18 cellular contexts compared by ENCODE assay signal in the genomic region with DNA sequence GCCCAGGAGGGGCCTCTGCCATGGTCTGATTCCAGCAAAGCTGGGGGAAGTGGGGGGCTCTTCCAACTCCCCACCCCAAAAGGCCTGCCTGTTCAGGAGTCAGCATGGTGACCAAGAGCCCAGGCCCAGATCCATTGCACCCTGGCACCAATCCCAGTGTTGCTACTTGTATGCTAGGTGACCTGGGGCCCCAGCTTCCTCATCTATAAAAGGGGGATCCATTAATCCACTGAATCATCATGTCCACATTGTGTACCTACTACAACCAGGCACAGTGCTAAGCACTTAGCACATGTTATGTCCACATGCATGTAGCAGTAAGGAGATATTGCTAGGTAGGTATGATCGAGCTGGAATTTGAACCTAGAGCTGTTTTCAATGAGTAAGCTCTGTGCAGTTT. TPM values are rescaled to one million over a fixed set of nuclear protein-coding genes. Genes with fewer than 3 reads are reported as not detected.
DNase-seq lines count a peak whose midpoint lies in the region; TF ChIP-seq lines count a peak whose summit lies in the region.
"Had no signal": no experiment of that assay in that cellular context is flagged by ENCODE, and none has a peak within 500 bp of the region (broad histone marks: within the 10 kb centered on the region; RNA-seq: fewer than 3 reads in every experiment).

No MANE protein-coding gene starts in this region.

- H3K79me2 ChIP-seq in Loucy (ENCODE audit: insufficient read depth, low read length): no peaks in the 10 kb centered on the region

- H3K4me3 Mint-ChIP-seq in activated CD4-positive, alpha-beta memory T cell treated with anti-CD3 and anti-CD28 coated beads for 36 hours: no peak overlapping the region
- no peak overlapping the region for H3K4me3 Mint-ChIP-seq in activated CD4-positive, alpha-beta memory T cell treated with anti-CD3 and anti-CD28 coated beads, Interleukin-2, amount 10 ng/mL, durations not matched to agents 7 days and 5 days
- H3K4me3 Mint-ChIP-seq in MCF 10A (ENCODE audit: unreplicated experiment): no peak overlapping the region
- H3K4me3 Mint-ChIP-seq: memory B cell had no signal

- peaks cover 35% of the 10 kb centered on the region for H3K27me3 Mint-ChIP-seq in activated CD4-positive, alpha-beta memory T cell treated with anti-CD3 and anti-CD28 coated beads for 36 hours
- peaks cover 65% of the 10 kb centered on the region for H3K27me3 Mint-ChIP-seq in activated CD4-positive, alpha-beta memory T cell treated with anti-CD3 and anti-CD28 coated beads, Interleukin-2, amount 10 ng/mL, durations not matched to agents 7 days and 5 days
- H3K27me3 Mint-ChIP-seq in MCF 10A (ENCODE audit: insufficient read depth, unreplicated experiment): no peaks in the 10 kb centered on the region

- intact Hi-C loops in activated CD4-positive, alpha-beta memory T cell treated with anti-CD3 and anti-CD28 coated beads for 36 hours (cut with micrococcal nuclease): no loop called here
- intact Hi-C loops in MCF 10A (cut with micrococcal nuclease): loop anchor here (5.0 kb wide), 1 partner anchor 183 kb away; the partner anchor contains the start of gene RCE1

- H3K4me3 ChIP-seq in Loucy (ENCODE audit: low read length, poor library complexity, severe bottlenecking) (peak overlapping the region; percentile 53), skeletal muscle satellite cell (ENCODE audit: low read length) (no peak overlapping the region)
- H3K4me3 ChIP-seq: gastroesophageal sphincter had no signal

- H3K9me3 ChIP-seq in Loucy (ENCODE audit: insufficient read depth, low read depth, low read length) (no peaks in the 10 kb centered on the region), skeletal muscle satellite cell (replicated peaks; ENCODE audit: low read length) (no peaks in the 10 kb centered on the region)
- H3K9me3 ChIP-seq: gastroesophageal sphincter had no signal

- CTCF ChIA-PET in activated CD4-positive, alpha-beta memory T cell treated with anti-CD3 and anti-CD28 coated beads for 36 hours (lab: Charles Lee): interaction anchor here (0.8 kb wide), 1 partner anchor 9 kb away, joined by 3 read pairs; no protein-coding TSS in a partner anchor
- CTCF ChIA-PET in activated CD4-positive, alpha-beta memory T cell treated with anti-CD3 and anti-CD28 coated beads, Interleukin-2, amount 10 ng/mL, durations not matched to agents 7 days and 5 days (lab: Charles Lee): no interaction called here
- CTCF ChIA-PET in MCF 10A (lab: Yijun Ruan, JAX): interaction anchor here (0.6 to 1.5 kb wide), 5 partner anchors 19 to 188 kb away, joined by 3 to 7 read pairs (median 3); partner anchors contain the start of gene RCE1

- H2AFZ ChIP-seq in Loucy (ENCODE audit: low read length): no peak overlapping the region

- H3K36me3 Mint-ChIP-seq in activated CD4-positive, alpha-beta memory T cell treated with anti-CD3 and anti-CD28 coated beads for 36 hours: no peaks in the 10 kb centered on the region
- H3K36me3 Mint-ChIP-seq in activated CD4-positive, alpha-beta memory T cell treated with anti-CD3 and anti-CD28 coated beads, Interleukin-2, amount 10 ng/mL, durations not matched to agents 7 days and 5 days (ENCODE audit: low read depth): no peaks in the 10 kb centered on the region
- H3K36me3 Mint-ChIP-seq in MCF 10A (ENCODE audit: insufficient read depth, unreplicated experiment): no peaks in the 10 kb centered on the region

- no peaks in the 10 kb centered on the region for H3F3A ChIP-seq in Loucy (ENCODE audit: low read depth)

- H3K4me1 ChIP-seq in Loucy (ENCODE audit: insufficient read depth, low read length, poor library complexity, severe bottlenecking) (peaks cover 37% of the 10 kb centered on the region), skeletal muscle satellite cell (ENCODE audit: control insufficient read depth, insufficient read depth, low read length) (peaks cover 34% of the 10 kb centered on the region)

- H3K4me2 ChIP-seq in Loucy (ENCODE audit: low read depth, low read length, poor library complexity, severe bottlenecking): peak overlapping the region; percentile 69
- peak overlapping the region; percentile 91 for H3K4me2 ChIP-seq in skeletal muscle satellite cell (ENCODE audit: low read length)

- POLR2A ChIA-PET in activated CD4-positive, alpha-beta memory T cell treated with anti-CD3 and anti-CD28 coated beads for 36 hours (lab: Charles Lee): no interaction called here
- POLR2A ChIA-PET in activated CD4-positive, alpha-beta memory T cell treated with anti-CD3 and anti-CD28 coated beads, Interleukin-2, amount 10 ng/mL, durations not matched to agents 7 days and 5 days (lab: Charles Lee): no interaction called here
- POLR2A ChIA-PET in MCF 10A (lab: Yijun Ruan, JAX): interaction anchor here (0.6 to 4.0 kb wide), 2 partner anchors 30 to 184 kb away, joined by 3 to 30 read pairs; partner anchors contain the start of gene RHOD

- no peak for TF ChIP-seq CTCF in Loucy (conservative IDR thresholded peaks at IDR 0.05; ENCODE audit: low read length)
- TF ChIP-seq CTCF in MCF 10A (IDR thresholded peaks at IDR 0.05; ENCODE audit: unreplicated experiment): no peak

- peaks cover 33% of the 10 kb centered on the region for H3K4me1 Mint-ChIP-seq in activated CD4-positive, alpha-beta memory T cell treated with anti-CD3 and anti-CD28 coated beads for 36 hours (ENCODE audit: low read depth)
- H3K4me1 Mint-ChIP-seq in activated CD4-positive, alpha-beta memory T cell treated with anti-CD3 and anti-CD28 coated beads, Interleukin-2, amount 10 ng/mL, durations not matched to agents 7 days and 5 days: peaks cover 25% of the 10 kb centered on the region
- H3K4me1 Mint-ChIP-seq in MCF 10A (ENCODE audit: insufficient read depth, unreplicated experiment): peaks cover 22% of the 10 kb centered on the region

- no peaks in the 10 kb centered on the region for H4K20me1 ChIP-seq in Loucy (ENCODE audit: insufficient read depth, low read length, poor library complexity, severe bottlenecking)

- no peaks in the 10 kb centered on the region for H3K36me3 ChIP-seq in Loucy (ENCODE audit: insufficient read depth, low read length)
- no peaks in the 10 kb centered on the region for H3K36me3 ChIP-seq in skeletal muscle satellite cell (ENCODE audit: insufficient read depth, low read length)
- H3K36me3 ChIP-seq: gastroesophageal sphincter had no signal

- no peaks in the 10 kb centered on the region for H3K9me2 ChIP-seq in Loucy (replicated peaks; ENCODE audit: low read depth, low read length)

- DNase-seq in activated CD4-positive, alpha-beta memory T cell treated with anti-CD3 and anti-CD28 coated beads for 36 hours: no peak
- DNase-seq in activated CD4-positive, alpha-beta memory T cell treated with anti-CD3 and anti-CD28 coated beads, Interleukin-2, amount 10 ng/mL, durations not matched to agents 7 days and 5 days: no peak
- DNase-seq in MCF 10A (ENCODE audit: unreplicated experiment): peak; percentile 24
- DNase-seq in activated CD4-positive, CD25-positive, alpha-beta regulatory T cell treated with anti-CD3 and anti-CD28 coated beads, Interleukin-2, amount 50 U/mL, for 72 hours: no peak
- no peak for DNase-seq in NCI-H446 treated with DMSO at 0.1 percent for 48 hours (lab: John Stamatoyannopoulos, UW)
- DNase-seq in HCEC 1CT: no peak
- DNase-seq: DMS53, NCI-H1092 treated with DMSO at 0.1 percent for 48 hours, NCI-H69 had no signal

- peak overlapping the region; percentile 18 for H3K27ac Mint-ChIP-seq in activated CD4-positive, alpha-beta memory T cell treated with anti-CD3 and anti-CD28 coated beads for 36 hours
- H3K27ac Mint-ChIP-seq in activated CD4-positive, alpha-beta memory T cell treated with anti-CD3 and anti-CD28 coated beads, Interleukin-2, amount 10 ng/mL, durations not matched to agents 7 days and 5 days: no peak overlapping the region
- no peak overlapping the region for H3K27ac Mint-ChIP-seq in MCF 10A (ENCODE audit: low read depth, unreplicated experiment)
- H3K27ac Mint-ChIP-seq: activated T-helper 2 cell treated with anti-CD3 and anti-CD28 coated beads, Interferon-gamma antibody, Interleukin-2, Interleukin-4, amounts not matched to agents 10 μg/mL and 5 μg/mL and 100 μg/mL, durations not matched to agents 14 hours and 24 hours and 36 hours; memory B cell; nephron had no signal

- no peaks in the 10 kb centered on the region for H3K9me3 Mint-ChIP-seq in activated CD4-positive, alpha-beta memory T cell treated with anti-CD3 and anti-CD28 coated beads for 36 hours
- H3K9me3 Mint-ChIP-seq in activated CD4-positive, alpha-beta memory T cell treated with anti-CD3 and anti-CD28 coated beads, Interleukin-2, amount 10 ng/mL, durations not matched to agents 7 days and 5 days: no peaks in the 10 kb centered on the region
- H3K9me3 Mint-ChIP-seq in MCF 10A (ENCODE audit: unreplicated experiment): no peaks in the 10 kb centered on the region
- H3K9me3 Mint-ChIP-seq: activated T-helper 2 cell treated with anti-CD3 and anti-CD28 coated beads, Interferon-gamma antibody, Interleukin-2, Interleukin-4, amounts not matched to agents 10 μg/mL and 5 μg/mL and 100 μg/mL, durations not matched to agents 14 hours and 24 hours and 36 hours; memory B cell; nephron had no signal

- no TSS peak for BruUV-seq in MCF 10A (replicated peaks; lab: Mats Ljungman, UMichigan)

- H3K9ac ChIP-seq in Loucy (ENCODE audit: low read depth, low read length, poor library complexity, severe bottlenecking) (no peak overlapping the region), skeletal muscle satellite cell (ENCODE audit: low read depth, low read length) (no peak overlapping the region)

- no peaks in the 10 kb centered on the region for H3K27me3 ChIP-seq in Loucy (ENCODE audit: insufficient read depth, low read length, poor library complexity, severe bottlenecking)
- no peaks in the 10 kb centered on the region for H3K27me3 ChIP-seq in skeletal muscle satellite cell (ENCODE audit: control insufficient read depth, insufficient read depth, low read length)

RNA-seq across cellular contexts. Expression of gene SYT12, which starts 2.0 kb away (rescaled TPM):
- not detected for total RNA-seq in activated CD4-positive, alpha-beta memory T cell treated with anti-CD3 and anti-CD28 coated beads for 36 hours
- total RNA-seq in activated CD4-positive, alpha-beta memory T cell treated with anti-CD3 and anti-CD28 coated beads, Interleukin-2, amount 10 ng/mL, durations not matched to agents 7 days and 5 days: not detected
- 0.44 and 0.59 TPM in 2 replicates for total RNA-seq in MCF 10A (2022)
- total RNA-seq in skeletal muscle satellite cell (2012; rRNA removed): 0.22 TPM in 1 of 2 replicates, not detected in the other
- total RNA-seq: A172; activated T-helper 2 cell treated with anti-CD3 and anti-CD28 coated beads, Interferon-gamma antibody, Interleukin-2, Interleukin-4, amounts not matched to agents 10 μg/mL and 5 μg/mL and 100 μg/mL, durations not matched to agents 14 hours and 24 hours and 36 hours; pulmonary artery endothelial cell had no signal

RNA-seq across cellular contexts. Expression of gene RHOD, which starts 31.7 kb away (rescaled TPM):
- total RNA-seq in activated CD4-positive, alpha-beta memory T cell treated with anti-CD3 and anti-CD28 coated beads for 36 hours: under 1 TPM; 0.57 to 0.87 TPM
- under 1 TPM; 0.20 to 0.33 TPM for total RNA-seq in activated CD4-positive, alpha-beta memory T cell treated with anti-CD3 and anti-CD28 coated beads, Interleukin-2, amount 10 ng/mL, durations not matched to agents 7 days and 5 days
- total RNA-seq in MCF 10A (2022): 132 and 190 TPM in 2 replicates
- total RNA-seq in skeletal muscle satellite cell (2012; rRNA removed): 0.44 and 2.0 TPM in 2 replicates

RNA-seq across cellular contexts. Expression of gene C11orf86, which starts 49.9 kb away (rescaled TPM):
- not detected for total RNA-seq in activated CD4-positive, alpha-beta memory T cell treated with anti-CD3 and anti-CD28 coated beads for 36 hours
- total RNA-seq in activated CD4-positive, alpha-beta memory T cell treated with anti-CD3 and anti-CD28 coated beads, Interleukin-2, amount 10 ng/mL, durations not matched to agents 7 days and 5 days: not detected
- total RNA-seq in MCF 10A (2022): not detected in 2 replicates
- not detected in 2 replicates for total RNA-seq in skeletal muscle satellite cell (2012; rRNA removed)
- total RNA-seq: A172; activated T-helper 2 cell treated with anti-CD3 and anti-CD28 coated beads, Interferon-gamma antibody, Interleukin-2, Interleukin-4, amounts not matched to agents 10 μg/mL and 5 μg/mL and 100 μg/mL, durations not matched to agents 14 hours and 24 hours and 36 hours; cardiac septum; gastroesophageal sphincter; pulmonary artery endothelial cell had no signal

Comparison
In these comparisons a context has a peak if more than half of its experiments do, and no peak if none do; other contexts are left out.
1. RNA of gene RHOD, which starts 31.7 kb away (total RNA-seq): 132 to 190 TPM in MCF 10A; 0.57 to 0.87 TPM in activated CD4-positive, alpha-beta memory T cell treated with anti-CD3 and anti-CD28 coated beads for 36 hours and 0.20 to 0.33 TPM in activated CD4-positive, alpha-beta memory T cell treated with anti-CD3 and anti-CD28 coated beads, Interleukin-2, amount 10 ng/mL, durations not matched to agents 7 days and 5 days; every median in the first group is over 10 times any median in the second.